ENCODE assay signal across 23 cellular contexts in the genomic region with DNA sequence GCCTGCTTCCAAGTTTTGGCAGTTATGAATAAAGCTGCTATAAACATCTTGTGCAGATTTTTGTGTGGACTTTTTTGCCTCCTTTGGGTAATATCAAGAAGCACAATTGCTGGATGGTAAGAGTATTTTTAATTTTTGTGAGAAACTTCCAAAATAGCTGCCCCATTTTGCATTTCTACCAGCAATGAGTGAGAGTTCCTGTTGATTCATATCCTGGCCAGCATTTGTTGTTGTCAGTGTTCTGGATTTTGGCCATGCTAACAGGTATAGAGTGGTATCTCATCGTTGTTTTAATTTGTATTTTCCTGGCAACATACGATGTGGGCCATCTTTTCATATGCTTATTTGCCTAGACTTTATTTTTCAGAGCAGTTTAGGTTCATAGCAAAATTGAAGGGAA.
"Had no signal": no experiment of that assay in that cellular context is flagged by ENCODE, and none has a peak within 500 bp of the region (broad histone marks: within the 10 kb centered on the region; RNA-seq: fewer than 3 reads in every experiment).

No MANE protein-coding gene starts in this region.

- DNase-seq: activated CD4-positive, alpha-beta memory T cell treated with anti-CD3 and anti-CD28 coated beads for 36 hours; activated CD4-positive, alpha-beta T cell treated with anti-CD3 and anti-CD28 coated beads for 48 hours; activated CD4-positive, CD25-positive, alpha-beta regulatory T cell treated with anti-CD3 and anti-CD28 coated beads, Interleukin-2, amount 50 U/mL, for 72 hours; activated CD8-positive, alpha-beta memory T cell treated with anti-CD3 and anti-CD28 coated beads, Interleukin-2, amount 50 U/mL, for 4 hours; activated effector memory CD4-positive, alpha-beta T cell treated with Interleukin-2 at 50 U/mL for 16 hours; activated naive CD4-positive, alpha-beta T cell treated with Interleukin-2 at 50 U/mL for 16 hours; activated naive CD8-positive, alpha-beta T cell treated with anti-CD3 and anti-CD28 coated beads, Interleukin-2, amount 10 ng/mL, durations not matched to agents 7 days and 5 days; aorta; caudate nucleus; Karpas-422; MM.1S; NCI-H1105; NCI-H1436; NCI-H1694 treated with DMSO at 0.1 percent for 48 hours; NCI-H2081; NCI-H446; NCI-H524; SHP77 had no signal

- FAIRE-seq: K562, RCC 7860 had no signal

- H3K9me3 Mint-ChIP-seq: activated CD4-positive, alpha-beta memory T cell treated with anti-CD3 and anti-CD28 coated beads for 36 hours; activated naive CD8-positive, alpha-beta T cell treated with anti-CD3 and anti-CD28 coated beads, Interleukin-2, amount 10 ng/mL, durations not matched to agents 7 days and 5 days; T-helper 1 cell treated with Interleukin-12 subunit alpha and Interleukin-12 subunit beta and Interleukin-4 antibody, amounts not matched to agents 30 μg/mL and 1 μg/mL, for 36 hours had no signal

- H3K4me3 ChIP-seq: breast epithelium, K562 had no signal

- H3K27ac ChIP-seq: breast epithelium had no signal

- H3K4me1 ChIP-seq: breast epithelium had no signal

- H3K27me3 ChIP-seq: breast epithelium had no signal

- H3K27ac Mint-ChIP-seq: activated CD4-positive, alpha-beta memory T cell treated with anti-CD3 and anti-CD28 coated beads for 36 hours; activated naive CD8-positive, alpha-beta T cell treated with anti-CD3 and anti-CD28 coated beads, Interleukin-2, amount 10 ng/mL, durations not matched to agents 7 days and 5 days; T-helper 1 cell treated with Interleukin-12 subunit alpha and Interleukin-12 subunit beta and Interleukin-4 antibody, amounts not matched to agents 30 μg/mL and 1 μg/mL, for 36 hours had no signal

- H3K9me3 ChIP-seq: breast epithelium had no signal

- ATAC-seq: K562 had no signal

- H3K4me3 Mint-ChIP-seq: activated CD4-positive, alpha-beta memory T cell treated with anti-CD3 and anti-CD28 coated beads for 36 hours; activated naive CD8-positive, alpha-beta T cell treated with anti-CD3 and anti-CD28 coated beads, Interleukin-2, amount 10 ng/mL, durations not matched to agents 7 days and 5 days; activated T-helper 1 cell treated with anti-CD3 and anti-CD28 coated beads, Interleukin-12 subunit alpha, Interleukin-12 subunit beta, Interleukin-2, Interleukin-4 antibody, amounts not matched to agents 30 ng/mL and 10 ng/mL and 1 ng/mL, durations not matched to agents 14 hours and 24 hours and 36 hours; T-helper 1 cell treated with Interleukin-12 subunit alpha and Interleukin-12 subunit beta and Interleukin-4 antibody, amounts not matched to agents 30 μg/mL and 1 μg/mL, for 36 hours had no signal

- H3K27me3 Mint-ChIP-seq: activated CD4-positive, alpha-beta memory T cell treated with anti-CD3 and anti-CD28 coated beads for 36 hours; activated naive CD8-positive, alpha-beta T cell treated with anti-CD3 and anti-CD28 coated beads, Interleukin-2, amount 10 ng/mL, durations not matched to agents 7 days and 5 days had no signal
